In genomic region chr1:113759341-113760101, GRCh38 we compare ENCODE assay signal across 8 cellular contexts. TPM values are rescaled to one million over a fixed set of nuclear protein-coding genes. Genes with fewer than 3 reads are reported as not detected.
DNase-seq lines count a peak whose midpoint lies in the region; ATAC-seq and TF ChIP-seq lines count a peak whose summit lies in the region.

Gene PHTF1, minus strand, starts transcription at chr1:113759486. Its CDS starts 783 bp downstream, at chr1:113758703.

- DNase-seq in Daoy (ENCODE audit: low read depth) = peak; percentile 95
- DNase-seq in KBM-7 = peak; percentile 91
- DNase-seq in RKO (ENCODE audit: low spot score) = peak; percentile 90
- peak; percentile 54 for DNase-seq in activated T-helper 2 cell treated with anti-CD3 and anti-CD28 coated beads, Interferon-gamma antibody, Interleukin-2, Interleukin-4, amounts not matched to agents 10 μg/mL and 5 μg/mL and 100 μg/mL, durations not matched to agents 14 hours and 24 hours and 36 hours (ENCODE audit: low spot score)
- DNase-seq in fibroblast of pulmonary artery (ENCODE audit: low read depth) = peak; percentile 79
- DNase-seq in natural killer cell = peak; percentile 73
- peak; percentile 61 to 72 for DNase-seq in stimulated activated naive CD8-positive, alpha-beta T cell treated with anti-CD3 and anti-CD28 coated beads, Interleukin-15, amount 100 ng/mL, for 72 hours

- ATAC-seq in GM21717 (IDR thresholded peaks at IDR 0.05; ENCODE audit: unreplicated experiment) (peak; percentile 84), natural killer cell (peak; percentile 84 to 94 (median 86))
- ATAC-seq in stimulated activated naive CD8-positive, alpha-beta T cell treated with anti-CD3 and anti-CD28 coated beads, Interleukin-15, amount 100 ng/mL, for 72 hours = peak; percentile 88

- in situ Hi-C loops in KBM-7 (cut with MboI; ENCODE audit: low pct_unique_long_range_greater_than_20kb, low sequenced_read_pairs) = no loop called here

- intact Hi-C loops in activated T-helper 2 cell treated with anti-CD3 and anti-CD28 coated beads, Interferon-gamma antibody, Interleukin-2, Interleukin-4, amounts not matched to agents 10 μg/mL and 5 μg/mL and 100 μg/mL, durations not matched to agents 14 hours and 24 hours and 36 hours (cut with micrococcal nuclease) = loop anchor here (2.0 to 5.0 kb wide), 5 partner anchors 27 to 617 kb away; partner anchors contain the start of gene RSBN1
- intact Hi-C loops in natural killer cell (cut with micrococcal nuclease) = loop anchor here (1.0 to 10.0 kb wide), 4 partner anchors 21 to 685 kb away; partner anchors contain the start of genes AP4B1, DCLRE1B, LRIG2 and RSBN1

- H3K27me3 Mint-ChIP-seq in activated T-helper 2 cell treated with anti-CD3 and anti-CD28 coated beads, Interferon-gamma antibody, Interleukin-2, Interleukin-4, amounts not matched to agents 10 μg/mL and 5 μg/mL and 100 μg/mL, durations not matched to agents 14 hours and 24 hours and 36 hours (ENCODE audit: low read depth) = no peaks in the 10 kb centered on the region
- no peaks in the 10 kb centered on the region for H3K27me3 Mint-ChIP-seq in natural killer cell (ENCODE audit: low read depth in 2 of 2)
- H3K27me3 Mint-ChIP-seq in stimulated activated naive CD8-positive, alpha-beta T cell treated with anti-CD3 and anti-CD28 coated beads, Interleukin-15, amount 100 ng/mL, for 72 hours = no peaks in the 10 kb centered on the region

- TF ChIP-seq CTCF in fibroblast of pulmonary artery (IDR thresholded peaks at IDR 0.05; ENCODE audit: low read length, missing control alignments) = no peak
- TF ChIP-seq CTCF in natural killer cell (IDR thresholded peaks at IDR 0.05) = no peak

- H3K4me3 Mint-ChIP-seq in activated T-helper 2 cell treated with anti-CD3 and anti-CD28 coated beads, Interferon-gamma antibody, Interleukin-2, Interleukin-4, amounts not matched to agents 10 μg/mL and 5 μg/mL and 100 μg/mL, durations not matched to agents 14 hours and 24 hours and 36 hours (ENCODE audit: low read depth) = peak within 1 kb of the TSS; percentile 95
- H3K4me3 Mint-ChIP-seq in natural killer cell = peak within 1 kb of the TSS; percentile 97
- peak within 1 kb of the TSS; percentile 93 to 95 for H3K4me3 Mint-ChIP-seq in stimulated activated naive CD8-positive, alpha-beta T cell treated with anti-CD3 and anti-CD28 coated beads, Interleukin-15, amount 100 ng/mL, for 72 hours

- H3K9me3 Mint-ChIP-seq in activated T-helper 2 cell treated with anti-CD3 and anti-CD28 coated beads, Interferon-gamma antibody, Interleukin-2, Interleukin-4, amounts not matched to agents 10 μg/mL and 5 μg/mL and 100 μg/mL, durations not matched to agents 14 hours and 24 hours and 36 hours = no peaks in the 10 kb centered on the region
- no peaks in the 10 kb centered on the region for H3K9me3 Mint-ChIP-seq in natural killer cell
- no peaks in the 10 kb centered on the region for H3K9me3 Mint-ChIP-seq in stimulated activated naive CD8-positive, alpha-beta T cell treated with anti-CD3 and anti-CD28 coated beads, Interleukin-15, amount 100 ng/mL, for 72 hours

- H3K27ac Mint-ChIP-seq in activated T-helper 2 cell treated with anti-CD3 and anti-CD28 coated beads, Interferon-gamma antibody, Interleukin-2, Interleukin-4, amounts not matched to agents 10 μg/mL and 5 μg/mL and 100 μg/mL, durations not matched to agents 14 hours and 24 hours and 36 hours = peak within 1 kb of the TSS; percentile 95
- peak within 1 kb of the TSS; percentile 92 to 98 for H3K27ac Mint-ChIP-seq in natural killer cell
- H3K27ac Mint-ChIP-seq in stimulated activated naive CD8-positive, alpha-beta T cell treated with anti-CD3 and anti-CD28 coated beads, Interleukin-15, amount 100 ng/mL, for 72 hours = peak within 1 kb of the TSS; percentile 98

- H3K36me3 Mint-ChIP-seq in activated T-helper 2 cell treated with anti-CD3 and anti-CD28 coated beads, Interferon-gamma antibody, Interleukin-2, Interleukin-4, amounts not matched to agents 10 μg/mL and 5 μg/mL and 100 μg/mL, durations not matched to agents 14 hours and 24 hours and 36 hours (ENCODE audit: low read depth) = peaks cover 42% of the 10 kb centered on the region
- peaks cover 7% of the 10 kb centered on the region for H3K36me3 Mint-ChIP-seq in natural killer cell

- peak within 1 kb of the TSS; percentile 88 for H3K4me3 ChIP-seq in fibroblast of pulmonary artery (replicated peaks; ENCODE audit: low read depth, low read length)

- H3K4me1 Mint-ChIP-seq in activated T-helper 2 cell treated with anti-CD3 and anti-CD28 coated beads, Interferon-gamma antibody, Interleukin-2, Interleukin-4, amounts not matched to agents 10 μg/mL and 5 μg/mL and 100 μg/mL, durations not matched to agents 14 hours and 24 hours and 36 hours (ENCODE audit: low read depth) = peaks cover 25% of the 10 kb centered on the region
- peaks cover 44% of the 10 kb centered on the region in 2 donors for H3K4me1 Mint-ChIP-seq in natural killer cell
- peaks cover 30% of the 10 kb centered on the region for H3K4me1 Mint-ChIP-seq in stimulated activated naive CD8-positive, alpha-beta T cell treated with anti-CD3 and anti-CD28 coated beads, Interleukin-15, amount 100 ng/mL, for 72 hours

RNA-seq across cellular contexts. Expression of gene PHTF1, which starts in this region (rescaled TPM):
- 89.4 and 93.0 TPM in 2 replicates for total RNA-seq in Daoy (2014; rRNA removed; shearing (Covaris generic))
- total RNA-seq in activated T-helper 2 cell treated with anti-CD3 and anti-CD28 coated beads, Interferon-gamma antibody, Interleukin-2, Interleukin-4, amounts not matched to agents 10 μg/mL and 5 μg/mL and 100 μg/mL, durations not matched to agents 14 hours and 24 hours and 36 hours = 22.0 and 22.5 TPM in 2 replicates
- total RNA-seq in natural killer cell = 10 to 100 TPM; 37.1 to 40.7 (median 40.6) TPM

Comparison
In these comparisons a context has a peak if more than half of its experiments do, and no peak if none do; other contexts are left out.
1. Peak in every context shown above with its lines: DNase-seq, ATAC-seq and H3K4me3 ChIP-seq.